ENCODE assay signal across 29 cellular contexts in genomic region chr1:56028879-56029278, GRCh38.
"Had no signal": no experiment of that assay in that cellular context is flagged by ENCODE, and none has a peak within 500 bp of the region (broad histone marks: within the 10 kb centered on the region; RNA-seq: fewer than 3 reads in every experiment).

No MANE protein-coding gene starts in this region.

- DNase-seq: activated B cell treated with CpG ODN at 0.5 μM for 24 hours; activated CD4-positive, alpha-beta T cell treated with anti-CD3 and anti-CD28 coated beads for 48 hours; activated CD4-positive, alpha-beta T cell treated with anti-CD3 and anti-CD28 coated beads, Interleukin-2, amount 50 U/mL, for 1 hour; activated CD4-positive, alpha-beta T cell treated with anti-CD3 and anti-CD28 coated beads, Interleukin-2, amount 50 U/mL, for 48 hours; activated CD8-positive, alpha-beta memory T cell treated with anti-CD3 and anti-CD28 coated beads for 24 hours; activated CD8-positive, alpha-beta T cell treated with anti-CD3 and anti-CD28 coated beads for 36 hours; activated effector memory CD4-positive, alpha-beta T cell treated with Interleukin-2 at 50 U/mL for 16 hours; activated gamma-delta T cell treated with Interleukin-2 at 50 U/mL for 16 hours; activated naive CD4-positive, alpha-beta T cell treated with anti-CD3 and anti-CD28 coated beads, Interleukin-2, amount 50 U/mL, for 16 hours; activated naive CD4-positive, alpha-beta T cell treated with Interleukin-2 at 50 U/mL for 16 hours; activated T-cell treated with anti-CD3 and anti-CD28 coated beads, Interleukin-2, amount 50 U/mL, for 4 hours; amniotic stem cell; anterior cingulate cortex; brain microvascular endothelial cell; cortex of kidney; dermis blood vessel endothelial cell; effector CD4-positive, alpha-beta T cell; effector memory CD8-positive, alpha-beta T cell; erythroblast; foreskin melanocyte; T-cell; T1000; WERI-Rb-1 had no signal

- ATAC-seq: activated CD4-positive, CD25-positive, alpha-beta regulatory T cell treated with anti-CD3 and anti-CD28 coated beads, Interleukin-2, amount 50 U/mL, for 24 hours; activated CD8-positive, alpha-beta T cell treated with anti-CD3 and anti-CD28 coated beads for 36 hours; activated T-cell treated with anti-CD3 and anti-CD28 coated beads, Interleukin-2, amount 50 U/mL, for 4 hours; activated T-helper 17 cell treated with anti-CD3 and anti-CD28 coated beads, Interleukin-2, amount 50 U/mL, for 72 hours; effector memory CD8-positive, alpha-beta T cell; gastroesophageal sphincter; T-cell had no signal

- H3K27ac ChIP-seq: brain microvascular endothelial cell, esophagus muscularis mucosa, gastroesophageal sphincter, WERI-Rb-1 had no signal

- H3K4me3 ChIP-seq: esophagus muscularis mucosa, gastroesophageal sphincter had no signal

- H3K27me3 ChIP-seq: brain microvascular endothelial cell, esophagus muscularis mucosa, gastroesophageal sphincter had no signal

- H3K9me3 ChIP-seq: esophagus muscularis mucosa, gastroesophageal sphincter had no signal

- FAIRE-seq: astrocyte, bronchial epithelial cell had no signal

- H3K36me3 ChIP-seq: brain microvascular endothelial cell, esophagus muscularis mucosa, gastroesophageal sphincter, WERI-Rb-1 had no signal
